In genomic region chr4:3313556-3314228, GRCh38 we compare ENCODE assay signal across 19 cellular contexts. TPM values are rescaled to one million over a fixed set of nuclear protein-coding genes. Genes with fewer than 3 reads are reported as not detected.
A peak's percentile ranks its signal among the peaks of the same experiment; 100 is the strongest.
DNase-seq lines count a peak whose midpoint lies in the region; FAIRE-seq and TF ChIP-seq lines count a peak whose summit lies in the region.
"Had no signal": no experiment of that assay in that cellular context is flagged by ENCODE, and none has a peak within 500 bp of the region (broad histone marks: within the 10 kb centered on the region; RNA-seq: fewer than 3 reads in every experiment).

No MANE protein-coding gene starts in this region.

- H3K4me3 ChIP-seq in BLaER1 (no peak overlapping the region), NT2/D1 (ENCODE audit: insufficient read length, low read depth) (no peak overlapping the region), spleen (no peak overlapping the region)
- H3K4me3 ChIP-seq: esophagus muscularis mucosa, uterus had no signal

- peaks cover 88% of the 10 kb centered on the region for H4K20me1 ChIP-seq in BLaER1

- peak; percentile 82 for FAIRE-seq in endometrium (lab: Jason Lieb, UNC)

- intact Hi-C loops in spleen (cut with DNase I; ENCODE audit: low total_unique reads), result no loop called here

- DNase-seq in NT2/D1 (ENCODE audit: low read depth, low spot score), result no peak
- DNase-seq in spleen, result peak; percentile 42
- no peak for DNase-seq in NCI-H187 treated with DMSO at 0.1 percent for 48 hours (lab: John Stamatoyannopoulos, UW)
- DNase-seq in DMS114 treated with DMSO at 0.1 percent for 48 hours (lab: John Stamatoyannopoulos, UW; ENCODE audit: unreplicated experiment), result no peak
- no peak for DNase-seq in RPMI8226
- DNase-seq: activated CD4-positive, alpha-beta memory T cell treated with anti-CD3 and anti-CD28 coated beads, Interleukin-2, amount 10 ng/mL, durations not matched to agents 7 days and 5 days; activated CD4-positive, CD25-positive, alpha-beta regulatory T cell; CD4-positive, alpha-beta T cell; DMS 273 treated with DMSO at 0.1 percent for 48 hours; effector memory CD4-positive, alpha-beta T cell; mammary epithelial cell; NCI-H1417 treated with DMSO at 0.1 percent for 48 hours; NCI-H524; nucleus accumbens; uterus had no signal

- H3K4me1 ChIP-seq in BLaER1, result peaks cover 76% of the 10 kb centered on the region
- H3K4me1 ChIP-seq in NT2/D1 (ENCODE audit: insufficient read depth, insufficient read length), result peaks cover 7% of the 10 kb centered on the region
- H3K4me1 ChIP-seq in spleen, result peaks cover 0 to 12% (median 2%) of the 10 kb centered on the region in 6 donors
- H3K4me1 ChIP-seq: uterus had no signal

- H3K36me3 ChIP-seq in BLaER1 (peaks cover 78% of the 10 kb centered on the region), NT2/D1 (ENCODE audit: insufficient read depth, insufficient read length, low read length) (peaks cover 45% of the 10 kb centered on the region), spleen (peaks cover 0 to 23% (median 5%) of the 10 kb centered on the region in 6 donors)
- H3K36me3 ChIP-seq: uterus had no signal

- H3K9me3 ChIP-seq in BLaER1, result no peaks in the 10 kb centered on the region
- no peaks in the 10 kb centered on the region for H3K9me3 ChIP-seq in NT2/D1 (ENCODE audit: insufficient read depth, low read length)
- H3K9me3 ChIP-seq in spleen, result no peaks in the 10 kb centered on the region
- H3K9me3 ChIP-seq: esophagus muscularis mucosa, uterus had no signal

- TF ChIP-seq POLR2A in spleen (IDR thresholded peaks at IDR 0.05), result no peak

- no peaks in the 10 kb centered on the region for H3K27me3 ChIP-seq in BLaER1
- no peaks in the 10 kb centered on the region for H3K27me3 ChIP-seq in NT2/D1 (ENCODE audit: insufficient read depth, insufficient read length)
- no peaks in the 10 kb centered on the region for H3K27me3 ChIP-seq in spleen (replicated peaks in 1 of 7)
- H3K27me3 ChIP-seq: esophagus muscularis mucosa, uterus had no signal

- peak overlapping the region; percentile 20 for H3K4me2 ChIP-seq in BLaER1

- no peak for TF ChIP-seq CTCF in spleen (IDR thresholded peaks at IDR 0.05 in 8 of 11, conservative IDR thresholded peaks at IDR 0.05 in 3 of 11)

- 89 to 91% (median 91%) methylated on average over 16 of the region's 16 CpGs for WGBS in spleen, 5 donors

- no peak overlapping the region for H3K9ac ChIP-seq in BLaER1
- H3K9ac ChIP-seq in NT2/D1 (ENCODE audit: insufficient read length, low read depth), result peak overlapping the region; percentile 18

- H3K27ac ChIP-seq in BLaER1 (peak overlapping the region; percentile 18), spleen (no peak overlapping the region)
- H3K27ac ChIP-seq: esophagus muscularis mucosa, RWPE1, uterus had no signal

RNA-seq across cellular contexts. Expression of gene RGS12, which starts 20.9 kb away (rescaled TPM):
- total RNA-seq in spleen, result 10 to 100 TPM; 12.0 to 36.2 (median 18.8) TPM
- 10 to 100 TPM in 2 of 3 donors, 1 to 10 TPM in 1; 7.5 to 26.5 (median 23.1) TPM for polyA plus RNA-seq in spleen
